ENCODE assay signal across 8 cellular contexts in the genomic region with DNA sequence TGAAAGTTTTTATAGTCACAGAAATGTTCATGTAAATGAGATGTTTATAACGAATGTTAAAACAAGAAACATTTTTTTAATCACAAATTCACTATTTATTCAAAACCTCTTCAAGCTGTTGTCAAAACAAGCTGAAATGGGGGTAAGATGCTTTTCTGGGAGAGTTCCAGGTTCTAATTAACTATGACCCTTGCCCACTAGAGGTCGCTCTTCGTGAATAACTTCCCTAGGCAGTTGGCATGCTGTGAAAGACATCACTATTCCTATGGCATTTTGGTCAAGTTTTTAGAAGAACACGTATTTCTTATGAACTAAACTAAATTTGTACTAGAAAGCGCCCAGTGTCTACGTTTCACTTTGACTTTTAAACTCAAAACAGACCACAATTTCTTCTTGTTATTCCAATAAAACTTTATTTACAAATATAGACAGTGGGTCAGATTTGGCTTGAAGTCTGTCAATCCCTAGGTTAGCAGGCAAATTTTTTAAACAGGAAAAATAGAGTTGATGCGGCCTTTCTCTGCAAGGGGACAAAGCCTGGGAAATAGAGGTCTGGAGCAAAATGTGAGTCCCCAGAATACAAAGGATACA.
A peak's percentile ranks its signal among the peaks of the same experiment; 100 is the strongest.
DNase-seq lines count a peak whose midpoint lies in the region; ATAC-seq and TF ChIP-seq lines count a peak whose summit lies in the region.

No MANE protein-coding gene starts in this region.

- H3K4me3 Mint-ChIP-seq in activated CD8-positive, alpha-beta T cell treated with anti-CD3 and anti-CD28 coated beads, Interleukin-2, amount 10 ng/mL, durations not matched to agents 7 days and 5 days = no peak overlapping the region

- POLR2A ChIA-PET in activated CD8-positive, alpha-beta T cell treated with anti-CD3 and anti-CD28 coated beads, Interleukin-2, amount 10 ng/mL, durations not matched to agents 7 days and 5 days (lab: Charles Lee) = no interaction called here

- DNase-seq in GM20000 (ENCODE audit: low spot score) (peak; percentile 74), NCI-H748 (lab: John Stamatoyannopoulos, UW; ENCODE audit: unreplicated experiment) (peak; percentile 69), fibroblast of peridontal ligament (ENCODE audit: extremely low read depth) (peak; percentile 76), psoas muscle (no peak)
- peak; percentile 70 for DNase-seq in activated CD8-positive, alpha-beta T cell treated with anti-CD3 and anti-CD28 coated beads, Interleukin-2, amount 10 ng/mL, durations not matched to agents 7 days and 5 days

- H3K4me1 ChIP-seq in psoas muscle = no peaks in the 10 kb centered on the region

- TF ChIP-seq CTCF in C4-2B (conservative IDR thresholded peaks at IDR 0.05) (peak; percentile 82), GM20000 (IDR thresholded peaks at IDR 0.05; ENCODE audit: extremely low read depth, missing control alignments) (peak; percentile 44), psoas muscle (IDR thresholded peaks at IDR 0.05) (peak; percentile 48)

- H3K27ac Mint-ChIP-seq in activated CD8-positive, alpha-beta T cell treated with anti-CD3 and anti-CD28 coated beads, Interleukin-2, amount 10 ng/mL, durations not matched to agents 7 days and 5 days = no peak overlapping the region

- peaks cover 6% of the 10 kb centered on the region for H3K4me1 Mint-ChIP-seq in activated CD8-positive, alpha-beta T cell treated with anti-CD3 and anti-CD28 coated beads, Interleukin-2, amount 10 ng/mL, durations not matched to agents 7 days and 5 days (ENCODE audit: low read depth)

- H3K9me3 ChIP-seq in psoas muscle = no peaks in the 10 kb centered on the region

- WGBS in psoas muscle, 3 donors = 34 to 41% (median 37%) methylated on average over 7 of the region's 7 CpGs

- ATAC-seq in activated CD8-positive, alpha-beta T cell treated with anti-CD3 and anti-CD28 coated beads, Interleukin-2, amount 10 ng/mL, durations not matched to agents 7 days and 5 days = no peak
- ATAC-seq in psoas muscle = no peak
- no peak for ATAC-seq in GM21526 (IDR thresholded peaks at IDR 0.05; ENCODE audit: low FRiP score, unreplicated experiment)
- ATAC-seq in GM19397 (IDR thresholded peaks at IDR 0.05; ENCODE audit: unreplicated experiment) = no peak

- intact Hi-C loops in psoas muscle (cut with DNase I) = loop anchor here (2.0 to 10.0 kb wide), 2 partner anchors 165 to 169 kb away; no protein-coding TSS in a partner anchor

- H3K9me3 Mint-ChIP-seq in activated CD8-positive, alpha-beta T cell treated with anti-CD3 and anti-CD28 coated beads, Interleukin-2, amount 10 ng/mL, durations not matched to agents 7 days and 5 days (ENCODE audit: insufficient read depth) = peaks cover 9% of the 10 kb centered on the region

- H3K36me3 ChIP-seq in psoas muscle (ENCODE audit: insufficient read depth in 1 of 2, low read depth in 1 of 2) = peaks cover 0 to 9% of the 10 kb centered on the region in 2 donors

- no peak overlapping the region for H3K4me3 ChIP-seq in psoas muscle

- peaks cover 11% of the 10 kb centered on the region for H3K36me3 Mint-ChIP-seq in activated CD8-positive, alpha-beta T cell treated with anti-CD3 and anti-CD28 coated beads, Interleukin-2, amount 10 ng/mL, durations not matched to agents 7 days and 5 days (ENCODE audit: low read depth)

- peaks cover 11% of the 10 kb centered on the region for H3K27me3 Mint-ChIP-seq in activated CD8-positive, alpha-beta T cell treated with anti-CD3 and anti-CD28 coated beads, Interleukin-2, amount 10 ng/mL, durations not matched to agents 7 days and 5 days (ENCODE audit: low read depth)

- CTCF ChIA-PET in activated CD8-positive, alpha-beta T cell treated with anti-CD3 and anti-CD28 coated beads, Interleukin-2, amount 10 ng/mL, durations not matched to agents 7 days and 5 days (lab: Charles Lee) = interaction anchor here (0.6 to 4.0 kb wide), 28 partner anchors 16 to 413 kb away, joined by 3 to 42 read pairs (median 4); no protein-coding TSS in a partner anchor

- H3K27ac ChIP-seq in C4-2B = no peak overlapping the region
- no peak overlapping the region for H3K27ac ChIP-seq in psoas muscle

- no peaks in the 10 kb centered on the region for H3K27me3 ChIP-seq in psoas muscle (ENCODE audit: insufficient read depth in 3 of 3, low read length in 2 of 3)

Comparison
In these comparisons a context has a peak if more than half of its experiments do, and no peak if none do; other contexts are left out.
1. DNase-seq: peak in GM20000 (single experiment), NCI-H748 (single experiment), activated CD8-positive, alpha-beta T cell treated with anti-CD3 and anti-CD28 coated beads, Interleukin-2, amount 10 ng/mL, durations not matched to agents 7 days and 5 days (single experiment) and fibroblast of peridontal ligament (single experiment); none in psoas muscle (0 of 2).
2. Peak in every context shown above with its lines, with median percentiles within 50 percentile points of each other: CTCF ChIP-seq.